Comparison of ENCODE assay signal across 29 cellular contexts in the genomic region with DNA sequence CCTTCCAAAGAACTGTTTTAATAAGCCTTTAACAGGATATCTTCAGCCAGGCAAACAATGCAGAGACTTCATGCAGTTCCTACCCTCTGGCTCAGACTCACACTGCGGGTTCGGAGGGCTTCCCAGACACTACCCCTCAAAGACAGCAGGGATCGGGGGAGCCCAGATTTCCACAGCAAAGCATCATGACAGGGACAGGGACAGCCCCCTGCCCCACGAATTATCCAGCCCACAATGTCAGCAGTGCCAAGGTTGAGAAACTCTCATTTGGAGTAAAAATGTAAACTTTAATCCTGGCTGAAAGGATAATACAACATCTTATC.
"Had no signal": no experiment of that assay in that cellular context is flagged by ENCODE, and none has a peak within 500 bp of the region (broad histone marks: within the 10 kb centered on the region; RNA-seq: fewer than 3 reads in every experiment).

No MANE protein-coding gene starts in this region.

- H3K27ac ChIP-seq: breast epithelium, KMS-11, SJCRH30, SK-N-MC had no signal

- H3K4me1 ChIP-seq: breast epithelium, SJCRH30 had no signal

- H3K4me3 ChIP-seq: body of pancreas, breast epithelium, SJCRH30, SK-N-MC had no signal

- H3K27ac Mint-ChIP-seq: activated CD4-positive, alpha-beta T cell treated with anti-CD3 and anti-CD28 coated beads for 36 hours; activated CD4-positive, alpha-beta T cell treated with anti-CD3 and anti-CD28 coated beads, Interleukin-2, amount 10 ng/mL, durations not matched to agents 7 days and 5 days; activated CD8-positive, alpha-beta T cell treated with anti-CD3 and anti-CD28 coated beads, Interleukin-2, amount 10 ng/mL, durations not matched to agents 7 days and 5 days; activated naive CD8-positive, alpha-beta T cell treated with anti-CD3 and anti-CD28 coated beads for 36 hours; activated T-cell treated with anti-CD3 and anti-CD28 coated beads, Interleukin-2, amount 50 U/mL, for 24 hours had no signal

- H3K9ac ChIP-seq: KMS-11 had no signal

- H3K9me3 Mint-ChIP-seq: activated CD4-positive, alpha-beta T cell treated with anti-CD3 and anti-CD28 coated beads, Interleukin-2, amount 10 ng/mL, durations not matched to agents 7 days and 5 days; activated naive CD8-positive, alpha-beta T cell treated with anti-CD3 and anti-CD28 coated beads for 36 hours; activated T-cell treated with anti-CD3 and anti-CD28 coated beads, Interleukin-2, amount 50 U/mL, for 24 hours had no signal

- ATAC-seq: activated CD4-positive, alpha-beta T cell treated with anti-CD3 and anti-CD28 coated beads for 36 hours; activated CD4-positive, CD25-positive, alpha-beta regulatory T cell treated with anti-CD3 and anti-CD28 coated beads, Interleukin-2, amount 50 U/mL, for 24 hours; activated CD8-positive, alpha-beta T cell treated with anti-CD3 and anti-CD28 coated beads, Interleukin-2, amount 10 ng/mL, durations not matched to agents 7 days and 5 days; body of pancreas had no signal

- H3K9me3 ChIP-seq: body of pancreas, breast epithelium, SJCRH30 had no signal

- H3K4me2 ChIP-seq: KMS-11 had no signal

- H3K4me3 Mint-ChIP-seq: activated CD4-positive, alpha-beta T cell treated with anti-CD3 and anti-CD28 coated beads for 36 hours; activated CD4-positive, alpha-beta T cell treated with anti-CD3 and anti-CD28 coated beads, Interleukin-2, amount 10 ng/mL, durations not matched to agents 7 days and 5 days; activated CD8-positive, alpha-beta T cell treated with anti-CD3 and anti-CD28 coated beads, Interleukin-2, amount 10 ng/mL, durations not matched to agents 7 days and 5 days; activated naive CD8-positive, alpha-beta T cell treated with anti-CD3 and anti-CD28 coated beads for 36 hours; activated T-cell treated with anti-CD3 and anti-CD28 coated beads, Interleukin-2, amount 50 U/mL, for 24 hours had no signal

- H3K27me3 Mint-ChIP-seq: activated CD4-positive, alpha-beta T cell treated with anti-CD3 and anti-CD28 coated beads for 36 hours; activated CD4-positive, alpha-beta T cell treated with anti-CD3 and anti-CD28 coated beads, Interleukin-2, amount 10 ng/mL, durations not matched to agents 7 days and 5 days; activated naive CD8-positive, alpha-beta T cell treated with anti-CD3 and anti-CD28 coated beads for 36 hours; activated T-cell treated with anti-CD3 and anti-CD28 coated beads, Interleukin-2, amount 50 U/mL, for 24 hours had no signal

- H3K36me3 ChIP-seq: breast epithelium had no signal

- H3K4me1 Mint-ChIP-seq: activated CD4-positive, alpha-beta T cell treated with anti-CD3 and anti-CD28 coated beads for 36 hours; activated CD4-positive, alpha-beta T cell treated with anti-CD3 and anti-CD28 coated beads, Interleukin-2, amount 10 ng/mL, durations not matched to agents 7 days and 5 days; activated naive CD8-positive, alpha-beta T cell treated with anti-CD3 and anti-CD28 coated beads for 36 hours had no signal

- H3K27me3 ChIP-seq: body of pancreas, breast epithelium, SJCRH30 had no signal

- DNase-seq: activated CD4-positive, alpha-beta T cell treated with anti-CD3 and anti-CD28 coated beads for 36 hours; activated CD4-positive, alpha-beta T cell treated with anti-CD3 and anti-CD28 coated beads, Interleukin-2, amount 10 ng/mL, durations not matched to agents 7 days and 5 days; activated CD4-positive, alpha-beta T cell treated with anti-CD3 and anti-CD28 coated beads, Interleukin-2, amount 50 U/mL, for 48 hours; activated CD8-positive, alpha-beta T cell treated with anti-CD3 and anti-CD28 coated beads, Interleukin-2, amount 10 ng/mL, durations not matched to agents 7 days and 5 days; activated naive CD4-positive, alpha-beta T cell; activated naive CD4-positive, alpha-beta T cell treated with anti-CD3 and anti-CD28 coated beads, Interleukin-2, amount 50 U/mL, for 16 hours; activated naive CD8-positive, alpha-beta T cell treated with anti-CD3 and anti-CD28 coated beads for 36 hours; activated T-cell treated with anti-CD3 and anti-CD28 coated beads, Interleukin-2, amount 50 U/mL, for 24 hours; amygdala; body of pancreas; cerebellar nuclear complex; MM.1S; MV-4-11; NCI-H1092; NCI-H146; NCI-H187; NCI-H2029 treated with DMSO at 0.1 percent for 48 hours; NCI-H2107; NCI-H2171; NCI-H510A treated with DMSO at 0.1 percent for 48 hours; NCI-H526 treated with DMSO at 0.1 percent for 48 hours; NCI-H774; SHP77; SJCRH30; T1000 had no signal
